ENCODE assay signal across 20 cellular contexts in the genomic region with DNA sequence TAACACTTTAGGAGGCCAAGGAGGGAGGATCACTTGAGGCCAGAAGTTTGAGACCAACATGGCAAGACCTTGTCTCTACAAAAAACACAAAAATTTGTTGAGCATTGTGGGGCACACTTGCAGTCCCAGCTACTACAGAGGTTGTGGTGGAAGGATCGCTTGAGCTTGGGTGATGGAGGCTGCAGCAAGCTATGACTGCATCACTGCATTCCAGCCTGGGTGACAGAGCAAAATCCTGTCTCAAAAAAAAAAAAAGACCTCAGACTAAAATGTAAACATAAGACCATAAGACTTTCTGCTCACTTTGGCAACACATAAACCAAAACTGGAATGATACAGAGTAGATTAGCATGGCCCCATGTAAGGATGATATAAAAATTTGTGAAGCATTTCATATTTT. TPM values are rescaled to one million over a fixed set of nuclear protein-coding genes. Genes with fewer than 3 reads are reported as not detected.
A peak's percentile ranks its signal among the peaks of the same experiment; 100 is the strongest.
DNase-seq lines count a peak whose midpoint lies in the region; TF ChIP-seq lines count a peak whose summit lies in the region.
"Had no signal": no experiment of that assay in that cellular context is flagged by ENCODE, and none has a peak within 500 bp of the region (broad histone marks: within the 10 kb centered on the region; RNA-seq: fewer than 3 reads in every experiment).

No MANE protein-coding gene starts in this region.

- peaks cover 15% of the 10 kb centered on the region for H3K4me1 Mint-ChIP-seq in activated naive CD8-positive, alpha-beta T cell treated with anti-CD3 and anti-CD28 coated beads for 36 hours
- H3K4me1 Mint-ChIP-seq in activated CD4-positive, alpha-beta T cell treated with anti-CD3 and anti-CD28 coated beads, Interleukin-2, amount 10 ng/mL, durations not matched to agents 7 days and 5 days = peaks cover 15% of the 10 kb centered on the region

- no peak overlapping the region for H3K27ac Mint-ChIP-seq in activated naive CD8-positive, alpha-beta T cell treated with anti-CD3 and anti-CD28 coated beads for 36 hours
- H3K27ac Mint-ChIP-seq in activated CD4-positive, alpha-beta T cell treated with anti-CD3 and anti-CD28 coated beads, Interleukin-2, amount 10 ng/mL, durations not matched to agents 7 days and 5 days = no peak overlapping the region
- H3K27ac Mint-ChIP-seq: activated naive CD4-positive, alpha-beta T cell treated with anti-CD3 and anti-CD28 coated beads, Interleukin-2, amount 50 U/mL, for 24 hours; natural killer cell; stimulated activated naive CD8-positive, alpha-beta T cell treated with anti-CD3 and anti-CD28 coated beads, Interleukin-15, Interleukin-2, amounts not matched to agents 100 ng/mL and 50 ng/mL, for 24 hours; T-cell had no signal

- CTCF ChIA-PET in AG04450 (lab: Charles Lee) = interaction anchor here (1.6 kb wide), 1 partner anchor 108 kb away, joined by 12 read pairs; no protein-coding TSS in a partner anchor
- CTCF ChIA-PET in activated CD4-positive, alpha-beta T cell treated with anti-CD3 and anti-CD28 coated beads, Interleukin-2, amount 10 ng/mL, durations not matched to agents 7 days and 5 days (lab: Charles Lee) = interaction anchor here (0.7 to 1.2 kb wide), 4 partner anchors 18 to 1334 kb away, joined by 3 read pairs; no protein-coding TSS in a partner anchor

- no peak for TF ChIP-seq POLR2A in esophagus muscularis mucosa (IDR thresholded peaks at IDR 0.05; ENCODE audit: low read depth)

- H3K36me3 Mint-ChIP-seq in activated naive CD8-positive, alpha-beta T cell treated with anti-CD3 and anti-CD28 coated beads for 36 hours = no peaks in the 10 kb centered on the region
- no peaks in the 10 kb centered on the region for H3K36me3 Mint-ChIP-seq in activated CD4-positive, alpha-beta T cell treated with anti-CD3 and anti-CD28 coated beads, Interleukin-2, amount 10 ng/mL, durations not matched to agents 7 days and 5 days (ENCODE audit: low read depth)
- H3K36me3 Mint-ChIP-seq: natural killer cell had no signal

- H3K27ac ChIP-seq in AG04450 (ENCODE audit: low read depth, low read length) (peak overlapping the region; percentile 66), esophagus muscularis mucosa (replicated peaks in 1 of 4) (no peak overlapping the region)
- H3K27ac ChIP-seq: thyroid gland had no signal

- H3K4me3 Mint-ChIP-seq in activated naive CD8-positive, alpha-beta T cell treated with anti-CD3 and anti-CD28 coated beads for 36 hours = no peak overlapping the region
- no peak overlapping the region for H3K4me3 Mint-ChIP-seq in activated CD4-positive, alpha-beta T cell treated with anti-CD3 and anti-CD28 coated beads, Interleukin-2, amount 10 ng/mL, durations not matched to agents 7 days and 5 days
- H3K4me3 Mint-ChIP-seq: activated naive CD4-positive, alpha-beta T cell treated with anti-CD3 and anti-CD28 coated beads, Interleukin-2, amount 50 U/mL, for 24 hours; natural killer cell; stimulated activated naive CD8-positive, alpha-beta T cell treated with anti-CD3 and anti-CD28 coated beads, Interleukin-15, Interleukin-2, amounts not matched to agents 100 ng/mL and 50 ng/mL, for 24 hours; T-cell had no signal

- DNase-seq in AG04450 (ENCODE audit: low read depth, low spot score) = peak; percentile 36
- DNase-seq in H4 (ENCODE audit: low spot score) = peak; percentile 55
- peak; percentile 11 for DNase-seq in amniotic epithelial cell (ENCODE audit: low read depth)
- DNase-seq in foreskin fibroblast = peak; percentile 24 to 36
- no peak for DNase-seq in activated naive CD8-positive, alpha-beta T cell treated with anti-CD3 and anti-CD28 coated beads for 36 hours
- DNase-seq in NOMO-1 (lab: John Stamatoyannopoulos, UW; ENCODE audit: unreplicated experiment in 2 of 2) = no peak
- DNase-seq in activated CD4-positive, alpha-beta T cell treated with anti-CD3 and anti-CD28 coated beads, Interleukin-2, amount 10 ng/mL, durations not matched to agents 7 days and 5 days = no peak
- DNase-seq in esophagus muscularis mucosa (ENCODE audit: extremely low spot score) = no peak
- DNase-seq: C1 segment of cervical spinal cord; effector CD4-positive, alpha-beta T cell; head of caudate nucleus; natural killer cell; NCI-H1092 treated with DMSO at 0.1 percent for 48 hours; NCI-H1930; NCI-H2227 treated with DMSO at 0.1 percent for 48 hours; SHP77 treated with DMSO at 0.1 percent for 48 hours; T-cell; thyroid gland had no signal

- H3K27me3 Mint-ChIP-seq in activated naive CD8-positive, alpha-beta T cell treated with anti-CD3 and anti-CD28 coated beads for 36 hours = no peaks in the 10 kb centered on the region
- H3K27me3 Mint-ChIP-seq in activated CD4-positive, alpha-beta T cell treated with anti-CD3 and anti-CD28 coated beads, Interleukin-2, amount 10 ng/mL, durations not matched to agents 7 days and 5 days = no peaks in the 10 kb centered on the region
- H3K27me3 Mint-ChIP-seq: activated naive CD4-positive, alpha-beta T cell treated with anti-CD3 and anti-CD28 coated beads, Interleukin-2, amount 50 U/mL, for 24 hours; stimulated activated naive CD8-positive, alpha-beta T cell treated with anti-CD3 and anti-CD28 coated beads, Interleukin-15, Interleukin-2, amounts not matched to agents 100 ng/mL and 50 ng/mL, for 24 hours had no signal

- POLR2A ChIA-PET in AG04450 (lab: Yijun Ruan, JAX) = interaction anchor here (0.7 to 1.3 kb wide), 3 partner anchors 25 to 225 kb away, joined by 3 to 4 read pairs (median 4); partner anchors contain the start of gene NANS
- POLR2A ChIA-PET in activated CD4-positive, alpha-beta T cell treated with anti-CD3 and anti-CD28 coated beads, Interleukin-2, amount 10 ng/mL, durations not matched to agents 7 days and 5 days (lab: Charles Lee) = no interaction called here

- H3K4me1 ChIP-seq in esophagus muscularis mucosa = peaks cover 0 to 7% (median 4%) of the 10 kb centered on the region in 4 donors

- H3K9me3 Mint-ChIP-seq in activated naive CD8-positive, alpha-beta T cell treated with anti-CD3 and anti-CD28 coated beads for 36 hours = no peaks in the 10 kb centered on the region
- H3K9me3 Mint-ChIP-seq in activated CD4-positive, alpha-beta T cell treated with anti-CD3 and anti-CD28 coated beads, Interleukin-2, amount 10 ng/mL, durations not matched to agents 7 days and 5 days = no peaks in the 10 kb centered on the region
- H3K9me3 Mint-ChIP-seq: activated naive CD4-positive, alpha-beta T cell treated with anti-CD3 and anti-CD28 coated beads, Interleukin-2, amount 50 U/mL, for 24 hours; natural killer cell; stimulated activated naive CD8-positive, alpha-beta T cell treated with anti-CD3 and anti-CD28 coated beads, Interleukin-15, Interleukin-2, amounts not matched to agents 100 ng/mL and 50 ng/mL, for 24 hours; T-cell had no signal

- H3K27me3 ChIP-seq in AG04450 (ENCODE audit: control insufficient read depth, insufficient read depth, low read length) (no peaks in the 10 kb centered on the region), esophagus muscularis mucosa (no peaks in the 10 kb centered on the region)
- H3K27me3 ChIP-seq: thyroid gland had no signal

- H3K4me3 ChIP-seq in AG04450 (ENCODE audit: low read depth, low read length) (no peak overlapping the region), foreskin fibroblast (ENCODE audit: low read depth in 1 of 2, low read length in 2 of 2) (no peak overlapping the region), esophagus muscularis mucosa (no peak overlapping the region)
- H3K4me3 ChIP-seq: thyroid gland had no signal

- no peaks in the 10 kb centered on the region for H3K9me3 ChIP-seq in AG04450 (ENCODE audit: control insufficient read depth, insufficient read depth, low read length)
- no peaks in the 10 kb centered on the region for H3K9me3 ChIP-seq in esophagus muscularis mucosa
- H3K9me3 ChIP-seq: thyroid gland had no signal

- H3K36me3 ChIP-seq in esophagus muscularis mucosa = no peaks in the 10 kb centered on the region
- H3K36me3 ChIP-seq: thyroid gland had no signal

- TF ChIP-seq EP300 in esophagus muscularis mucosa (IDR thresholded peaks at IDR 0.05) = no peak

- TF ChIP-seq CTCF in AG04450 (IDR thresholded peaks at IDR 0.05; ENCODE audit: low read depth, low read length) (no peak), foreskin fibroblast (IDR thresholded peaks at IDR 0.05; ENCODE audit: low read depth, low read length) (no peak), esophagus muscularis mucosa (IDR thresholded peaks at IDR 0.05) (no peak)

- intact Hi-C loops in esophagus muscularis mucosa (cut with DNase I) = loop anchor here (5.0 kb wide), 1 partner anchor 55 kb away; no protein-coding TSS in a partner anchor

- 83% methylated on average over 1 of the region's 1 CpG for WGBS in esophagus muscularis mucosa

RNA-seq across cellular contexts. Expression of gene NANS, which starts 24.6 kb away (rescaled TPM):
- polyA plus RNA-seq in AG04450 (2011; rRNA removed) = 111 and 122 TPM in 2 replicates
- 73.6 and 80.2 TPM in 2 replicates for polyA minus RNA-seq in AG04450 (2011; rRNA and poly(A)+ RNA removed)
- total RNA-seq in H4 (2014; rRNA removed; shearing (Covaris generic)) = 119 and 152 TPM in 2 replicates
- 10 to 100 TPM; 46.1 to 47.4 TPM for total RNA-seq in activated naive CD8-positive, alpha-beta T cell treated with anti-CD3 and anti-CD28 coated beads for 36 hours
- total RNA-seq in activated CD4-positive, alpha-beta T cell treated with anti-CD3 and anti-CD28 coated beads, Interleukin-2, amount 10 ng/mL, durations not matched to agents 7 days and 5 days = 10 to 100 TPM; 37.2 to 38.3 TPM
- 10 to 100 TPM; 25.3 to 54.7 (median 37.3) TPM for total RNA-seq in esophagus muscularis mucosa

RNA-seq across cellular contexts. Expression of gene ANP32B, which starts 48.8 kb away (rescaled TPM):
- 53.3 and 59.0 TPM in 2 replicates for polyA plus RNA-seq in AG04450 (2011; rRNA removed)
- 19.4 and 30.6 TPM in 2 replicates for polyA minus RNA-seq in AG04450 (2011; rRNA and poly(A)+ RNA removed)
- total RNA-seq in H4 (2014; rRNA removed; shearing (Covaris generic)) = 12.2 and 16.3 TPM in 2 replicates
- 100 to 1,000 TPM; 397 to 405 TPM for total RNA-seq in activated naive CD8-positive, alpha-beta T cell treated with anti-CD3 and anti-CD28 coated beads for 36 hours
- total RNA-seq in activated CD4-positive, alpha-beta T cell treated with anti-CD3 and anti-CD28 coated beads, Interleukin-2, amount 10 ng/mL, durations not matched to agents 7 days and 5 days = 100 to 1,000 TPM; 358 to 453 TPM
- 10 to 100 TPM; 30.2 to 52.7 (median 39.9) TPM for total RNA-seq in esophagus muscularis mucosa

Comparison
In these comparisons a context has a peak if more than half of its experiments do, and no peak if none do; other contexts are left out.
1. DNase-seq: peak in AG04450 (single experiment), H4 (single experiment), amniotic epithelial cell (single experiment) and foreskin fibroblast (2 of 2); none in activated naive CD8-positive, alpha-beta T cell treated with anti-CD3 and anti-CD28 coated beads for 36 hours (single experiment), NOMO-1 (0 of 2), activated CD4-positive, alpha-beta T cell treated with anti-CD3 and anti-CD28 coated beads, Interleukin-2, amount 10 ng/mL, durations not matched to agents 7 days and 5 days (single experiment) and esophagus muscularis mucosa (single experiment).
2. RNA of gene ANP32B, which starts 48.8 kb away (total RNA-seq): 358 to 453 TPM in activated CD4-positive, alpha-beta T cell treated with anti-CD3 and anti-CD28 coated beads, Interleukin-2, amount 10 ng/mL, durations not matched to agents 7 days and 5 days and 397 to 405 TPM in activated naive CD8-positive, alpha-beta T cell treated with anti-CD3 and anti-CD28 coated beads for 36 hours; 30.2 to 52.7 TPM in esophagus muscularis mucosa and 12.2 to 16.3 TPM in H4; every median in the first group is over 4 times any median in the second.